In genomic region chr16:84303023-84303422, GRCh38 we compare ENCODE assay signal across 21 cellular contexts. TPM values are rescaled to one million over a fixed set of nuclear protein-coding genes. Genes with fewer than 3 reads are reported as not detected.
DNase-seq lines count a peak whose midpoint lies in the region; ATAC-seq, FAIRE-seq and TF ChIP-seq lines count a peak whose summit lies in the region.
"Had no signal": no experiment of that assay in that cellular context is flagged by ENCODE, and none has a peak within 500 bp of the region (broad histone marks: within the 10 kb centered on the region; RNA-seq: fewer than 3 reads in every experiment).

No MANE protein-coding gene starts in this region.

- H3K36me3 ChIP-seq in suprapubic skin: no peaks in the 10 kb centered on the region
- H3K36me3 ChIP-seq: neutrophil had no signal

- peaks cover 48% of the 10 kb centered on the region for H3K27me3 Mint-ChIP-seq in chondrocyte (ENCODE audit: low read depth)
- H3K27me3 Mint-ChIP-seq: activated CD8-positive, alpha-beta memory T cell treated with anti-CD3 and anti-CD28 coated beads, Interleukin-2, amount 10 ng/mL, durations not matched to agents 7 days and 5 days had no signal

- no peak for TF ChIP-seq EP300 in suprapubic skin (IDR thresholded peaks at IDR 0.05)

- in situ Hi-C loops in G401 (cut with HindIII; ENCODE audit: low sequenced_read_pairs): no loop called here

- H3K36me3 Mint-ChIP-seq in chondrocyte (ENCODE audit: low read depth): no peaks in the 10 kb centered on the region
- H3K36me3 Mint-ChIP-seq: activated CD8-positive, alpha-beta memory T cell treated with anti-CD3 and anti-CD28 coated beads, Interleukin-2, amount 10 ng/mL, durations not matched to agents 7 days and 5 days; activated naive CD8-positive, alpha-beta T cell; CD4-positive, alpha-beta memory T cell; IgD-negative memory B cell had no signal

- no peak for ATAC-seq in GM21367 (IDR thresholded peaks at IDR 0.05; ENCODE audit: unreplicated experiment)
- no peak for ATAC-seq in HG02763 (IDR thresholded peaks at IDR 0.05; ENCODE audit: unreplicated experiment)
- ATAC-seq: activated CD8-positive, alpha-beta memory T cell treated with anti-CD3 and anti-CD28 coated beads, Interleukin-2, amount 10 ng/mL, durations not matched to agents 7 days and 5 days; foreskin keratinocyte had no signal

- H3K27me3 ChIP-seq in suprapubic skin: peaks cover 11% of the 10 kb centered on the region

- H3K9me3 ChIP-seq in suprapubic skin: no peaks in the 10 kb centered on the region
- H3K9me3 ChIP-seq: neutrophil had no signal

- H3K4me1 Mint-ChIP-seq in chondrocyte (ENCODE audit: low read depth): peaks cover 10% of the 10 kb centered on the region
- H3K4me1 Mint-ChIP-seq: activated CD8-positive, alpha-beta memory T cell treated with anti-CD3 and anti-CD28 coated beads, Interleukin-2, amount 10 ng/mL, durations not matched to agents 7 days and 5 days; CD4-positive, alpha-beta memory T cell had no signal

- H3K4me3 ChIP-seq in suprapubic skin: no peak overlapping the region

- TF ChIP-seq CTCF in chondrocyte (IDR thresholded peaks at IDR 0.05): no peak
- TF ChIP-seq CTCF in suprapubic skin (IDR thresholded peaks at IDR 0.05): no peak

- TF ChIP-seq POLR2A in suprapubic skin (IDR thresholded peaks at IDR 0.05): no peak

- no peak overlapping the region for H3K4me3 Mint-ChIP-seq in chondrocyte (ENCODE audit: unreplicated experiment)
- H3K4me3 Mint-ChIP-seq: activated CD8-positive, alpha-beta memory T cell treated with anti-CD3 and anti-CD28 coated beads, Interleukin-2, amount 10 ng/mL, durations not matched to agents 7 days and 5 days; activated naive CD8-positive, alpha-beta T cell; CD4-positive, alpha-beta memory T cell; IgD-negative memory B cell had no signal

- H3K27ac ChIP-seq in suprapubic skin: peak overlapping the region; percentile 9
- H3K27ac ChIP-seq: foreskin keratinocyte, neutrophil had no signal

- H3K9me3 Mint-ChIP-seq in chondrocyte (ENCODE audit: low read depth): no peaks in the 10 kb centered on the region
- H3K9me3 Mint-ChIP-seq: CD4-positive, alpha-beta memory T cell; IgD-negative memory B cell had no signal

- WGBS in suprapubic skin: 25% methylated on average over 8 of the region's 8 CpGs

- peak overlapping the region; percentile 33 for H3K27ac Mint-ChIP-seq in chondrocyte (ENCODE audit: unreplicated experiment)
- H3K27ac Mint-ChIP-seq: activated CD8-positive, alpha-beta memory T cell treated with anti-CD3 and anti-CD28 coated beads, Interleukin-2, amount 10 ng/mL, durations not matched to agents 7 days and 5 days; activated naive CD8-positive, alpha-beta T cell; CD4-positive, alpha-beta memory T cell had no signal

- peaks cover 3% of the 10 kb centered on the region for H3K4me1 ChIP-seq in suprapubic skin
- H3K4me1 ChIP-seq: foreskin keratinocyte had no signal

- no peak for FAIRE-seq in HTR-8/SVneo (lab: Jason Lieb, UNC)

- peak; percentile 34 for DNase-seq in G401 (ENCODE audit: low spot score)
- no peak for DNase-seq in chondrocyte (ENCODE audit: low spot score)
- DNase-seq in medulla oblongata (ENCODE audit: extremely low spot score): peak; percentile 50
- no peak for DNase-seq in suprapubic skin (ENCODE audit: low spot score in 2 of 2)
- DNase-seq in NCI-H510A treated with DMSO at 0.1 percent for 48 hours (lab: John Stamatoyannopoulos, UW): no peak
- DNase-seq in HTR-8/SVneo (ENCODE audit: insufficient read length, low spot score): no peak
- DNase-seq: activated CD8-positive, alpha-beta memory T cell treated with anti-CD3 and anti-CD28 coated beads, Interleukin-2, amount 10 ng/mL, durations not matched to agents 7 days and 5 days; CD4-positive, alpha-beta memory T cell; cortex of kidney; foreskin keratinocyte; GF-D8; islet precursor cell; NCI-H1417 treated with DMSO at 0.1 percent for 48 hours; NCI-H69; SHP77; stimulated activated CD4-positive, alpha-beta T cell treated with anti-CD3 and anti-CD28 coated beads, Interleukin-1b, Interleukin-23, amount 100 ng/mL, for 48 hours had no signal

RNA-seq across cellular contexts. Expression of gene WFDC1, which starts 8.3 kb away (rescaled TPM):
- total RNA-seq in G401 (2014; rRNA removed; shearing (Covaris generic)): not detected in 2 replicates
- total RNA-seq in chondrocyte (3.5 to 5.7 TPM (median 5.6 TPM) in 3 replicates), suprapubic skin (1 to 10 TPM in 2 of 4 donors, under 1 TPM in 1, not detected in 1; 0.49 to 1.4 (median 1.3) TPM)
- total RNA-seq: activated CD8-positive, alpha-beta memory T cell treated with anti-CD3 and anti-CD28 coated beads, Interleukin-2, amount 10 ng/mL, durations not matched to agents 7 days and 5 days; CD4-positive, alpha-beta memory T cell; foreskin keratinocyte had no signal

Comparison
In these comparisons a context has a peak if more than half of its experiments do, and no peak if none do; other contexts are left out.
1. DNase-seq: peak in G401 (single experiment) and medulla oblongata (single experiment); none in chondrocyte (single experiment), suprapubic skin (0 of 2), NCI-H510A treated with DMSO at 0.1 percent for 48 hours (single experiment) and HTR-8/SVneo (single experiment).